1 cellular context compared by ENCODE assay signal in genomic region chr2:197144183-197144582, GRCh38.
TF ChIP-seq lines count a peak whose summit lies in the region.

No MANE protein-coding gene starts in this region.

TF ChIP-seq in SK-N-SH, 30 proteins besides CTCF, POLR2A, EP300 and RAD21 (continued from another document):
- TF ChIP-seq ZBTB33 (IDR thresholded peaks at IDR 0.05; ENCODE audit: borderline replicate concordance, low read depth) (no peak), FOXM1 (IDR thresholded peaks at IDR 0.05; ENCODE audit: low read depth) (no peak), JUND (IDR thresholded peaks at IDR 0.05) (no peak), POLR2AphosphoS5 (IDR thresholded peaks at IDR 0.05; ENCODE audit: low read depth, low read length) (no peak), IRF3 (IDR thresholded peaks at IDR 0.05; ENCODE audit: low read depth, low read length) (no peak)
